Comparison of ENCODE assay signal across 22 cellular contexts in genomic region chr7:50477640-50478039, GRCh38.
DNase-seq lines count a peak whose midpoint lies in the region; TF ChIP-seq lines count a peak whose summit lies in the region.
"Had no signal": no experiment of that assay in that cellular context is flagged by ENCODE, and none has a peak within 500 bp of the region (broad histone marks: within the 10 kb centered on the region; RNA-seq: fewer than 3 reads in every experiment).

No MANE protein-coding gene starts in this region.

- no peaks in the 10 kb centered on the region for H3K36me3 ChIP-seq in effector memory CD4-positive, alpha-beta T cell (ENCODE audit: control insufficient read depth, insufficient read depth, low read length)

- peaks cover 2% of the 10 kb centered on the region for H3K27me3 ChIP-seq in effector memory CD4-positive, alpha-beta T cell (replicated peaks; ENCODE audit: control insufficient read depth, insufficient read depth, low read length, poor library complexity, severe bottlenecking)

- no peaks in the 10 kb centered on the region for H3K4me1 ChIP-seq in effector memory CD4-positive, alpha-beta T cell (ENCODE audit: control insufficient read depth, insufficient read depth, low read length, poor library complexity, severe bottlenecking)

- DNase-seq in DMS153 (lab: John Stamatoyannopoulos, UW) (peak; percentile 77), DMS153 treated with DMSO at 0.1 percent for 48 hours (lab: John Stamatoyannopoulos, UW; ENCODE audit: unreplicated experiment) (no peak), HuH-7 (ENCODE audit: low spot score) (peak; percentile 60), NCI-H510A (lab: John Stamatoyannopoulos, UW) (peak; percentile 50), foreskin fibroblast (peak; percentile 31 to 57), T-helper 1 cell (no peak), glomerular visceral epithelial cell (ENCODE audit: extremely low spot score) (no peak)
- no peak for DNase-seq in effector memory CD4-positive, alpha-beta T cell
- DNase-seq: 8988T; activated CD4-positive, alpha-beta T cell treated with anti-CD3 and anti-CD28 coated beads for 1 hour; activated CD8-positive, alpha-beta T cell treated with anti-CD3 and anti-CD28 coated beads, Interleukin-2, amount 10 ng/mL, durations not matched to agents 7 days and 5 days; CD4-positive, alpha-beta T cell; dermis blood vessel endothelial cell; GF-D8; left ventricle myocardium superior; naive B cell; NCI-H1930; NCI-H526 treated with DMSO at 0.1 percent for 48 hours; nucleus accumbens; T-helper 2 cell had no signal

- no peak for TF ChIP-seq CTCF in foreskin fibroblast (IDR thresholded peaks at IDR 0.05; ENCODE audit: low read depth, low read length)

- H3K4me3 ChIP-seq in foreskin fibroblast (ENCODE audit: low read depth in 1 of 2, low read length in 2 of 2), result no peak overlapping the region
- no peak overlapping the region for H3K4me3 ChIP-seq in effector memory CD4-positive, alpha-beta T cell (ENCODE audit: insufficient read depth, low read depth, low read length, poor library complexity, severe bottlenecking)
- H3K4me3 ChIP-seq: SK-N-MC, skin epidermis had no signal

- no peaks in the 10 kb centered on the region for H3K9me3 ChIP-seq in effector memory CD4-positive, alpha-beta T cell (ENCODE audit: control insufficient read depth, low read length)

- H3K27ac ChIP-seq in effector memory CD4-positive, alpha-beta T cell (ENCODE audit: insufficient read depth, low read length, poor library complexity, severe bottlenecking), result no peak overlapping the region
- H3K27ac ChIP-seq: SK-N-MC, skin epidermis had no signal

Comparison
In these comparisons a context has a peak if more than half of its experiments do, and no peak if none do; other contexts are left out.
1. DNase-seq: peak in DMS153 (single experiment), HuH-7 (single experiment), NCI-H510A (single experiment) and foreskin fibroblast (2 of 2); none in DMS153 treated with DMSO at 0.1 percent for 48 hours (single experiment), T-helper 1 cell (0 of 5), glomerular visceral epithelial cell (single experiment) and effector memory CD4-positive, alpha-beta T cell (0 of 3).